ENCODE assay signal across 8 cellular contexts in the genomic region with DNA sequence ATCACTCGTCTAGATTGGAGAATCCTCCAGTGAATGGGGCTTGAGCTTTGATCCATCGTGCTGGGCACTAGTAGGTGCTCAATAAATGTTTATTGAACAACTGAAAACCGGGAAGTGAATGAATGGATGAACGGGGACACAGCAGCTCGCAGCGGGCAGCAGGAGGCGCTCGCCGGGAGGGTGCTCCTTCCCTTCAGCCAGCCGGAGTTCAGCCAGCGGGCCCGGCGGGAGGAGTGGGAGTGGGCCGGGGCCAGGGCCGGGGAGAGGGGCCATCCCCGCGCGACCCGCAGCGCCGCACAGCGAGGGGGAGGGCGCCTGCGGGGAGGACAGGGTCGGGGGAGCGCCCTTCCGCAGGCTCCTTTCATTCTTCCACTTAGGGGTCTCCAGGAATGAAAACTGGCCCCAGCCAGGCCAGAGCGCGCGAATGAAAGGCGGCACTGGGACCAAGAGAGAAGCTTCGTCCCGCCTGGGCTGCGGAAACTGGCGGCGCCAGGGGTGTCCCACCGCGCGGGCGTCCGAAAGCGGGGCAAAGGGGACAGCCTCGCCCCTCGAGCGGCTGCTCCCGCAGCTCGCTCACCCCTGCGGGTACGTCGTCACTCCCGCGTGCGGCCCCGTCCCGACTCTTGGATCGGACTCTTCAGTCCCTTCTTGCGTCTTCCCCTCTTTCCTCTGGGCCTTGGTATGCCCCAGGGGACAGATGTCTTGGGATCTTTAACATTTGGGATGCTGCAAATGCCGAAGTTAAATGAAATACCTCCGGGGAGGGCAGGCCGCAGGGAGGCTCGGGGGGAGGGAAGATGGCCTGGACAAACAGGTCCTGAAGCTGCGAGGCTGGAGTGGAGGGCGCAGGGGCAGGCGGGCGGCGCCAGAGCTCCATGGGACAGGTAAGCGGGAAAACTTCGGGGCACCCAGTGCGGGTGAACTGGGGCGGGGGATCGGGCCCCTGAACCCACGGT. TPM values are rescaled to one million over a fixed set of nuclear protein-coding genes. Genes with fewer than 3 reads are reported as not detected.
A peak's percentile ranks its signal among the peaks of the same experiment; 100 is the strongest.
DNase-seq lines count a peak whose midpoint lies in the region; ATAC-seq and TF ChIP-seq lines count a peak whose summit lies in the region.

No MANE protein-coding gene starts in this region.

- no peak for ATAC-seq in HG02884 (IDR thresholded peaks at IDR 0.05; ENCODE audit: unreplicated experiment)

- TF ChIP-seq POLR2A in GM18526 (IDR thresholded peaks at IDR 0.05; ENCODE audit: extremely low read depth, insufficient read length) = peak; percentile 30

- DNase-seq in CD14-positive monocyte (ENCODE audit: low spot score) (no peak), NCI-H82 (lab: John Stamatoyannopoulos, UW) (peak; percentile 69), cardiac fibroblast (ENCODE audit: low read depth in 2 of 2) (peak; percentile 43 to 56), kidney tubule cell (ENCODE audit: low spot score) (peak; percentile 76), putamen (ENCODE audit: low spot score) (no peak)

- intact Hi-C loops in CD14-positive monocyte (cut with micrococcal nuclease) = no loop called here

- peaks cover 19 to 38% (median 23%) of the 10 kb centered on the region in 3 donors for H3K27me3 Mint-ChIP-seq in CD14-positive monocyte (ENCODE audit: low read depth in 3 of 3)

- no peak overlapping the region for H3K9ac ChIP-seq in subcutaneous abdominal adipose tissue (ENCODE audit: low read length in 5 of 5)

- H3K4me3 ChIP-seq in cardiac fibroblast (replicated peaks in 1 of 2; ENCODE audit: low read depth in 2 of 2, low read length in 2 of 2) (peak overlapping the region; percentile 49 to 51), subcutaneous abdominal adipose tissue (ENCODE audit: low read depth in 1 of 5, low read length in 5 of 5) (peak overlapping the region in 3 of 5 donors; percentile 14 to 58 (median 51))

- H3K4me1 Mint-ChIP-seq in CD14-positive monocyte = peaks cover 51% of the 10 kb centered on the region

- H3K9me3 Mint-ChIP-seq in CD14-positive monocyte = peaks cover 0 to 10% (median 0%) of the 10 kb centered on the region in 7 donors

- H3K4me3 Mint-ChIP-seq in CD14-positive monocyte = peak overlapping the region; percentile 80 to 89

- H3K36me3 ChIP-seq in subcutaneous abdominal adipose tissue (ENCODE audit: control insufficient read depth in 5 of 5, insufficient read depth in 5 of 5, low read length in 5 of 5) = no peaks in the 10 kb centered on the region

- H3K27me3 ChIP-seq in subcutaneous abdominal adipose tissue (ENCODE audit: control insufficient read depth in 5 of 5, insufficient read depth in 4 of 5, low read length in 5 of 5) = peaks cover 11 to 50% (median 38%) of the 10 kb centered on the region in 5 donors

- peak; percentile 66 for TF ChIP-seq CTCF in CD14-positive monocyte (IDR thresholded peaks at IDR 0.05)
- peak; percentile 48 for TF ChIP-seq CTCF in cardiac fibroblast (IDR thresholded peaks at IDR 0.05; ENCODE audit: low read depth, low read length)

- peak overlapping the region in 1 of 7 donors; percentile 18 for H3K27ac Mint-ChIP-seq in CD14-positive monocyte

- H3K9me3 ChIP-seq in subcutaneous abdominal adipose tissue (ENCODE audit: control insufficient read depth in 5 of 5, low read length in 5 of 5) = no peaks in the 10 kb centered on the region

- peaks cover 2 to 24% (median 22%) of the 10 kb centered on the region in 5 donors for H3K4me1 ChIP-seq in subcutaneous abdominal adipose tissue (ENCODE audit: control insufficient read depth in 5 of 5, insufficient read depth in 5 of 5, low read length in 5 of 5)

- no peaks in the 10 kb centered on the region for H3K36me3 Mint-ChIP-seq in CD14-positive monocyte

- H3K27ac ChIP-seq in subcutaneous abdominal adipose tissue (ENCODE audit: low read depth, low read length) = no peak overlapping the region

RNA-seq across cellular contexts. Expression of gene INAVA, which starts 3.6 kb away (rescaled TPM):
- not detected for polyA plus RNA-seq in CD14-positive monocyte

RNA-seq across cellular contexts. Expression of gene GPR25, which starts 18.3 kb away (rescaled TPM):
- under 1 TPM in 1 of 2 donors, not detected in 1; 0.13 TPM for polyA plus RNA-seq in CD14-positive monocyte

Comparison
In these comparisons a context has a peak if more than half of its experiments do, and no peak if none do; other contexts are left out.
1. DNase-seq: peak in NCI-H82 (single experiment), cardiac fibroblast (2 of 2) and kidney tubule cell (single experiment); none in CD14-positive monocyte (single experiment) and putamen (single experiment).